ENCODE assay signal across 30 cellular contexts in the genomic region with DNA sequence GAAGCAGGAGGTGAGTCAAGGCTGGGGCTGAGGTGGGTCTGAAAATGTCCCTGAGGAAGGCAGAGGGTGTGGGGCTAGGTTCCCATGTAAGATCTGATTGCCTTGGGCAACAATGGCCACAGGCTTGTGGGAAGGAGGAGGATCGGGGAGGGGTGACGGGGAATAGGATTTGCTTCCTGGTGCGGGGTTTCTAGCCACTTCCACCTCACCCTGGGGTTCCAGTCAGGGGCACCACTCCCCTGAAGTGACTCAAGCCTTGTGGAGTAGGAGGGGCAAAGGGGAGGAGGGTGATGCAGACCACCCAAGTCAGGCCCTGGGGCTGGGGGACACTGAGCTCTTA. TPM values are rescaled to one million over a fixed set of nuclear protein-coding genes. Genes with fewer than 3 reads are reported as not detected.
A peak's percentile ranks its signal among the peaks of the same experiment; 100 is the strongest.
DNase-seq lines count a peak whose midpoint lies in the region; ATAC-seq, FAIRE-seq and TF ChIP-seq lines count a peak whose summit lies in the region.
"Had no signal": no experiment of that assay in that cellular context is flagged by ENCODE, and none has a peak within 500 bp of the region (broad histone marks: within the 10 kb centered on the region; RNA-seq: fewer than 3 reads in every experiment).

No MANE protein-coding gene starts in this region.

- no peak overlapping the region for H2AFZ ChIP-seq in HepG2 (ENCODE audit: low read length)
- H2AFZ ChIP-seq in PC-9: peak overlapping the region; percentile 63; the same call in 1 of the 2 replicates

- peaks cover 26% of the 10 kb centered on the region for H3K27me3 Mint-ChIP-seq in memory B cell
- H3K27me3 Mint-ChIP-seq: activated naive CD8-positive, alpha-beta T cell; stimulated activated naive CD8-positive, alpha-beta T cell treated with anti-CD3 and anti-CD28 coated beads, Interleukin-15, Interleukin-2, amounts not matched to agents 100 ng/mL and 50 ng/mL, for 24 hours had no signal

- no peak for TF ChIP-seq EP300 in HepG2 (IDR thresholded peaks at IDR 0.05; ENCODE audit: low read depth in 2 of 2, low read length in 2 of 2)
- no peak for TF ChIP-seq EP300 in HepG2 (CRISPR knock-in tag; IDR thresholded peaks at IDR 0.05; ENCODE audit: borderline replicate concordance)

- TF ChIP-seq POLR2A in HepG2 (IDR thresholded peaks at IDR 0.05; ENCODE audit: insufficient read depth in 1 of 2, low read depth in 2 of 2, low read length in 2 of 2): no peak
- TF ChIP-seq POLR2A in right lobe of liver (IDR thresholded peaks at IDR 0.05): no peak

- H3K27me3 ChIP-seq in HepG2 (ENCODE audit: control insufficient read depth in 1 of 2, insufficient read depth in 2 of 2, low read length in 2 of 2): peaks cover 4 to 21% of the 10 kb centered on the region in 2 experiments; a peak in 4 of 5 replicates
- no peaks in the 10 kb centered on the region for H3K27me3 ChIP-seq in right lobe of liver
- H3K27me3 ChIP-seq in PC-9 (ENCODE audit: insufficient read depth, low read depth): no peaks in the 10 kb centered on the region
- peaks cover 0 to 24% (median 4%) of the 10 kb centered on the region in 3 donors for H3K27me3 ChIP-seq in psoas muscle (ENCODE audit: insufficient read depth in 3 of 3, low read length in 2 of 3)
- H3K27me3 ChIP-seq: SJSA1, vagina had no signal

- intact Hi-C loops in HepG2 (cut with micrococcal nuclease; ENCODE audit: unreplicated experiment) (no loop called here), right lobe of liver (cut with DNase I) (no loop called here), PC-9 (cut with micrococcal nuclease; ENCODE audit: unreplicated experiment) (no loop called here), psoas muscle (cut with DNase I) (no loop called here)

- DNase-seq in HepG2 (ENCODE audit: low spot score) (no peak), right lobe of liver (no peak), PC-9 (peak; percentile 66 to 83), memory B cell (ENCODE audit: low spot score in 2 of 2) (no peak), amygdala (lab: John Stamatoyannopoulos, UW) (no peak), SHP77 (lab: John Stamatoyannopoulos, UW) (no peak), psoas muscle (no peak)
- DNase-seq: activated CD8-positive, alpha-beta T cell treated with anti-CD3 and anti-CD28 coated beads for 36 hours; CD8-positive, alpha-beta memory T cell; cortex of kidney; foreskin melanocyte; Kasumi-1; NCI-H1092; NCI-H1930; NCI-H524; T-helper 1 cell had no signal

- no peaks in the 10 kb centered on the region for H3K9me3 Mint-ChIP-seq in memory B cell
- H3K9me3 Mint-ChIP-seq: activated CD8-positive, alpha-beta T cell treated with anti-CD3 and anti-CD28 coated beads for 36 hours; activated T-helper 17 cell treated with anti-CD3 and anti-CD28 coated beads, Interleukin-2, amount 50 U/mL, for 72 hours; CD8-positive, alpha-beta memory T cell; stimulated activated naive CD8-positive, alpha-beta T cell treated with anti-CD3 and anti-CD28 coated beads, Interleukin-15, Interleukin-2, amounts not matched to agents 100 ng/mL and 50 ng/mL, for 24 hours had no signal

- ATAC-seq in HepG2 (no peak), right lobe of liver (no peak), memory B cell (ENCODE audit: low read depth) (no peak), HG03442 (IDR thresholded peaks at IDR 0.05; ENCODE audit: unreplicated experiment) (no peak), psoas muscle (no peak)
- ATAC-seq: activated CD4-positive, CD25-positive, alpha-beta regulatory T cell treated with anti-CD3 and anti-CD28 coated beads, Interleukin-2, amount 50 U/mL, for 24 hours; activated CD8-positive, alpha-beta T cell treated with anti-CD3 and anti-CD28 coated beads for 36 hours; activated T-helper 17 cell treated with anti-CD3 and anti-CD28 coated beads, Interleukin-2, amount 50 U/mL, for 72 hours had no signal

- H3K27ac ChIP-seq in HepG2 (ENCODE audit: extremely low read length, insufficient read depth, low read length) (no peak overlapping the region), right lobe of liver (no peak overlapping the region), PC-9 (peak overlapping the region; percentile 80), psoas muscle (no peak overlapping the region)
- H3K27ac ChIP-seq: esophagus muscularis mucosa, SJSA1, thoracic aorta, vagina had no signal

- H3K9me2 ChIP-seq in PC-9 (ENCODE audit: insufficient read depth): no peaks in the 10 kb centered on the region

- H3K36me3 ChIP-seq in HepG2 (replicated peaks in 1 of 2; ENCODE audit: control insufficient read depth in 1 of 2, insufficient read depth in 2 of 2, low read length in 2 of 2) (no peaks in the 10 kb centered on the region), right lobe of liver (no peaks in the 10 kb centered on the region), PC-9 (ENCODE audit: low read depth) (no peaks in the 10 kb centered on the region), psoas muscle (ENCODE audit: insufficient read depth in 1 of 2, low read depth in 1 of 2) (no peaks in the 10 kb centered on the region)
- H3K36me3 ChIP-seq: esophagus muscularis mucosa, SJSA1, thoracic aorta, vagina had no signal

- H3K4me1 ChIP-seq in HepG2 (ENCODE audit: insufficient read depth, low read length): peaks cover 58% of the 10 kb centered on the region
- no peaks in the 10 kb centered on the region for H3K4me1 ChIP-seq in right lobe of liver
- H3K4me1 ChIP-seq in PC-9 (replicated peaks; ENCODE audit: insufficient read depth): peaks cover 24% of the 10 kb centered on the region
- no peaks in the 10 kb centered on the region for H3K4me1 ChIP-seq in psoas muscle
- H3K4me1 ChIP-seq: esophagus muscularis mucosa, vagina had no signal

- H4K20me1 ChIP-seq in HepG2 (ENCODE audit: insufficient read depth, low read length): no peaks in the 10 kb centered on the region
- H4K20me1 ChIP-seq in PC-9 (ENCODE audit: insufficient read depth): no peaks in the 10 kb centered on the region

- H3K4me1 Mint-ChIP-seq in memory B cell: no peaks in the 10 kb centered on the region
- H3K4me1 Mint-ChIP-seq: activated T-helper 17 cell treated with anti-CD3 and anti-CD28 coated beads, Interleukin-2, amount 50 U/mL, for 72 hours; B cell; CD8-positive, alpha-beta memory T cell had no signal

- H3K4me2 ChIP-seq in HepG2 (ENCODE audit: low read depth, low read length) (peak overlapping the region; percentile 8; the same call in 1 of the 2 replicates), PC-9 (peak overlapping the region; percentile 57)

- CTCF ChIA-PET in HepG2 (lab: Yijun Ruan, JAX; ENCODE audit: low intra/inter-chr PET ratio, low total read pairs) (no interaction called here), PC-9 (lab: Charles Lee) (no interaction called here)

- no peak for TF ChIP-seq CTCF in HepG2 (CRISPR knock-in tag; IDR thresholded peaks at IDR 0.05)
- TF ChIP-seq CTCF in right lobe of liver (IDR thresholded peaks at IDR 0.05): no peak
- TF ChIP-seq CTCF in PC-9 (conservative IDR thresholded peaks at IDR 0.05): no peak
- TF ChIP-seq CTCF in psoas muscle (IDR thresholded peaks at IDR 0.05): no peak

- no peak overlapping the region for H3K9ac ChIP-seq in HepG2 (ENCODE audit: insufficient read depth, low read depth, low read length)

- no peaks in the 10 kb centered on the region for H3K79me2 ChIP-seq in HepG2 (ENCODE audit: insufficient read depth, low read length)
- no peaks in the 10 kb centered on the region for H3K79me2 ChIP-seq in PC-9 (ENCODE audit: low read depth)

- no peak overlapping the region for H3K4me3 Mint-ChIP-seq in memory B cell
- H3K4me3 Mint-ChIP-seq: activated CD8-positive, alpha-beta T cell treated with anti-CD3 and anti-CD28 coated beads for 36 hours; activated naive CD8-positive, alpha-beta T cell; activated T-helper 17 cell treated with anti-CD3 and anti-CD28 coated beads, Interleukin-2, amount 50 U/mL, for 72 hours; B cell; CD8-positive, alpha-beta memory T cell; stimulated activated naive CD8-positive, alpha-beta T cell treated with anti-CD3 and anti-CD28 coated beads, Interleukin-15, Interleukin-2, amounts not matched to agents 100 ng/mL and 50 ng/mL, for 24 hours had no signal

- H3K4me3 ChIP-seq in HepG2 (replicated peaks in 1 of 3; ENCODE audit: insufficient read depth in 1 of 3, low read depth in 2 of 3, low read length in 3 of 3) (no peak overlapping the region), right lobe of liver (no peak overlapping the region), PC-9 (no peak overlapping the region), psoas muscle (no peak overlapping the region)
- H3K4me3 ChIP-seq: esophagus muscularis mucosa, SJSA1, thoracic aorta, vagina had no signal

- H3K36me3 Mint-ChIP-seq in memory B cell: no peaks in the 10 kb centered on the region
- H3K36me3 Mint-ChIP-seq: activated naive CD8-positive, alpha-beta T cell; CD8-positive, alpha-beta memory T cell had no signal

- in situ Hi-C loops in HepG2 (cut with HindIII; ENCODE audit: extremely low pct_ligation_motif_present, low pct_unique_long_range_greater_than_20kb): no loop called here

- no TSS peak for BruUV-seq in HepG2 (replicated peaks; lab: Mats Ljungman, UMichigan)
- BruUV-seq in PC-9 (replicated peaks; lab: Mats Ljungman, UMichigan): no TSS peak

- 44% methylated on average over 3 of the region's 3 CpGs for WGBS in HepG2 (ENCODE audit: low lambda C conversion rate)
- WGBS in right lobe of liver (ENCODE audit: insufficient coverage, low coverage, low lambda C conversion rate, missing lambda C conversion rate): 20% methylated on average over 2 of the region's 3 CpGs
- 61 to 74% (median 69%) methylated on average over 3 of the region's 3 CpGs for WGBS in psoas muscle, 3 donors

- no peak for FAIRE-seq in HepG2 (lab: Jason Lieb, UNC)
- FAIRE-seq: astrocyte, RCC 7860, TTC549 had no signal

- no peak for TF ChIP-seq RAD21 in HepG2 (CRISPR knock-in tag; IDR thresholded peaks at IDR 0.05)

- POLR2A ChIA-PET in HepG2 (lab: Yijun Ruan, JAX) (no interaction called here), PC-9 (lab: Charles Lee; ENCODE audit: unreplicated experiment) (no interaction called here)

- peaks cover 30% of the 10 kb centered on the region; the same call in 1 of the 2 replicates for H3F3A ChIP-seq in PC-9 (ENCODE audit: insufficient read depth, low read depth)

- H3K27ac Mint-ChIP-seq in memory B cell: peak overlapping the region; percentile 22
- H3K27ac Mint-ChIP-seq: activated CD8-positive, alpha-beta T cell treated with anti-CD3 and anti-CD28 coated beads for 36 hours; activated naive CD8-positive, alpha-beta T cell; activated T-helper 17 cell treated with anti-CD3 and anti-CD28 coated beads, Interleukin-2, amount 50 U/mL, for 72 hours; B cell; stimulated activated naive CD8-positive, alpha-beta T cell treated with anti-CD3 and anti-CD28 coated beads, Interleukin-15, Interleukin-2, amounts not matched to agents 100 ng/mL and 50 ng/mL, for 24 hours had no signal

- H3K9me3 ChIP-seq in HepG2 (ENCODE audit: low read length) (no peaks in the 10 kb centered on the region), right lobe of liver (no peaks in the 10 kb centered on the region), PC-9 (ENCODE audit: insufficient read depth, low read depth) (no peaks in the 10 kb centered on the region), psoas muscle (no peaks in the 10 kb centered on the region)
- H3K9me3 ChIP-seq: esophagus muscularis mucosa, SJSA1, thoracic aorta, vagina had no signal

RNA-seq across cellular contexts. Expression of gene SPDEF, which starts 12.2 kb away (rescaled TPM):
- not detected in 2 replicates for total RNA-seq in HepG2 (2016; rRNA removed; fragmentation: Illumina TruSeq; extraction: Trizol)
- not detected in 2 replicates for total RNA-seq in HepG2 (2016; cell fraction: cytosol; rRNA removed; fragmentation: Illumina TruSeq; extraction: Trizol; ENCODE audit: low read depth)
- not detected in 2 replicates for total RNA-seq in HepG2 (2016; cell fraction: insoluble cytoplasmic fraction; rRNA removed; fragmentation: Illumina TruSeq; extraction: Trizol)
- not detected in 2 replicates for total RNA-seq in HepG2 (2016; cell fraction: membrane; rRNA removed; fragmentation: Illumina TruSeq; extraction: Trizol)
- total RNA-seq in HepG2 (2016; cell fraction: nucleus; rRNA removed; fragmentation: Illumina TruSeq; extraction: Trizol): not detected in 2 replicates
- polyA plus RNA-seq in HepG2 (2011; rRNA removed): 0.03 TPM in 1 of 2 replicates, not detected in the other
- not detected in 2 replicates for polyA plus RNA-seq in HepG2 (2011; cell fraction: cytosol; rRNA removed)
- polyA plus RNA-seq in HepG2 (2011; cell fraction: nucleus; rRNA removed): 0.07 and 0.08 TPM in 2 replicates
- not detected in 2 replicates for polyA plus RNA-seq in HepG2 (2012)
- polyA plus RNA-seq in HepG2 (2016; cell fraction: cytosol; fragmentation: Illumina TruSeq; extraction: Trizol; ENCODE audit: low read depth): not detected in 2 replicates
- not detected in 2 replicates for polyA plus RNA-seq in HepG2 (2016; cell fraction: insoluble cytoplasmic fraction; fragmentation: Illumina TruSeq; extraction: Trizol; ENCODE audit: low read depth)
- not detected in 2 replicates for polyA plus RNA-seq in HepG2 (2016; cell fraction: membrane; fragmentation: Illumina TruSeq; extraction: Trizol; ENCODE audit: low read depth)
- polyA plus RNA-seq in HepG2 (2016; cell fraction: nucleus; fragmentation: Illumina TruSeq; extraction: Trizol; ENCODE audit: insufficient read depth, low read depth): not detected in 2 replicates
- not detected in 2 replicates for polyA minus RNA-seq in HepG2 (2011; rRNA and poly(A)+ RNA removed; ENCODE audit: low replicate concordance)
- polyA minus RNA-seq in HepG2 (2011; cell fraction: cytosol; rRNA and poly(A)+ RNA removed): not detected in 2 replicates
- polyA minus RNA-seq in HepG2 (2011; cell fraction: nucleus; rRNA and poly(A)+ RNA removed): not detected in 2 replicates
- total RNA-seq in right lobe of liver: not detected
- 0.85 and 1.4 TPM in 2 replicates for total RNA-seq in PC-9 (2021)
- under 1 TPM in 2 of 4 donors, not detected in 2; 0.19 to 0.22 TPM for total RNA-seq in psoas muscle
- polyA plus RNA-seq in psoas muscle: under 1 TPM; 0.03 to 0.22 (median 0.21) TPM
- total RNA-seq: activated CD8-positive, alpha-beta T cell treated with anti-CD3 and anti-CD28 coated beads for 36 hours; B cell; CD8-positive, alpha-beta memory T cell; esophagus muscularis mucosa; myocyte; SJSA1; thoracic aorta; vagina had no signal
- polyA plus RNA-seq: CD8-positive, alpha-beta memory T cell had no signal

Comparison
In these comparisons a context has a peak if more than half of its experiments do, and no peak if none do; other contexts are left out.
1. DNase-seq: peak in PC-9 (2 of 2); none in HepG2 (single experiment), right lobe of liver (0 of 3), memory B cell (0 of 2), amygdala (0 of 56), SHP77 (0 of 2) and psoas muscle (0 of 2).